13 cellular contexts compared by ENCODE assay signal in genomic region chr4:189912170-189912569, GRCh38. TPM values are rescaled to one million over a fixed set of nuclear protein-coding genes. Genes with fewer than 3 reads are reported as not detected.
DNase-seq lines count a peak whose midpoint lies in the region; ATAC-seq and TF ChIP-seq lines count a peak whose summit lies in the region.
"Had no signal": no experiment of that assay in that cellular context is flagged by ENCODE, and none has a peak within 500 bp of the region (broad histone marks: within the 10 kb centered on the region; RNA-seq: fewer than 3 reads in every experiment).

No MANE protein-coding gene starts in this region.

- DNase-seq in natural killer cell (no peak), PC-9 (no peak), fibroblast of pulmonary artery (ENCODE audit: low read depth) (peak; percentile 2), upper lobe of right lung (no peak), HuH-7.5 (ENCODE audit: low spot score) (no peak), HPDE6-E6E7 (ENCODE audit: extremely low spot score) (no peak)
- no peak for DNase-seq in natural killer cell treated with Interleukin-12 subunit alpha and Interleukin-12 subunit beta and Interleukin-15 and Interleukin-18, amount 100 ng/mL, for 72 hours (ENCODE audit: low spot score)
- DNase-seq in activated CD4-positive, alpha-beta T cell treated with anti-CD3 and anti-CD28 coated beads for 36 hours: no peak
- DNase-seq: activated CD8-positive, alpha-beta memory T cell treated with anti-CD3 and anti-CD28 coated beads, Interleukin-2, amount 50 U/mL, for 4 hours; gastrocnemius medialis; MV-4-11 had no signal

- H3K27ac ChIP-seq in PC-9 (no peak overlapping the region), upper lobe of right lung (no peak overlapping the region)
- H3K27ac ChIP-seq: gastrocnemius medialis had no signal

- H3K36me3 Mint-ChIP-seq in natural killer cell: peaks cover 13% of the 10 kb centered on the region
- H3K36me3 Mint-ChIP-seq in natural killer cell treated with Interleukin-12 subunit alpha and Interleukin-12 subunit beta and Interleukin-15 and Interleukin-18, amount 100 ng/mL, for 72 hours: no peaks in the 10 kb centered on the region
- peaks cover 2% of the 10 kb centered on the region for H3K36me3 Mint-ChIP-seq in activated CD4-positive, alpha-beta T cell treated with anti-CD3 and anti-CD28 coated beads for 36 hours (ENCODE audit: low read depth)

- no peaks in the 10 kb centered on the region for H3F3A ChIP-seq in PC-9 (ENCODE audit: insufficient read depth, low read depth)

- TF ChIP-seq CTCF in natural killer cell (IDR thresholded peaks at IDR 0.05) (peak; percentile 15), PC-9 (conservative IDR thresholded peaks at IDR 0.05) (peak; percentile 64), fibroblast of pulmonary artery (IDR thresholded peaks at IDR 0.05; ENCODE audit: low read length, missing control alignments) (peak; percentile 52), upper lobe of right lung (IDR thresholded peaks at IDR 0.05) (peak; percentile 45)

- H3K27ac Mint-ChIP-seq in natural killer cell: no peak overlapping the region
- H3K27ac Mint-ChIP-seq in natural killer cell treated with Interleukin-12 subunit alpha and Interleukin-12 subunit beta and Interleukin-15 and Interleukin-18, amount 100 ng/mL, for 72 hours: no peak overlapping the region
- H3K27ac Mint-ChIP-seq in activated CD4-positive, alpha-beta T cell treated with anti-CD3 and anti-CD28 coated beads for 36 hours: no peak overlapping the region
- H3K27ac Mint-ChIP-seq: stimulated activated memory B cell treated with anti-CD40 and anti-IgM and Interleukin-4, amounts not matched to agents 10 μg/mL and 1 μg/mL and 100 μg/mL, for 72 hours; T-helper 1 cell treated with Interleukin-12 subunit alpha and Interleukin-12 subunit beta and Interleukin-4 antibody, amounts not matched to agents 30 μg/mL and 1 μg/mL, for 36 hours had no signal

- H3K9me3 ChIP-seq in PC-9 (ENCODE audit: insufficient read depth, low read depth): no peaks in the 10 kb centered on the region
- H3K9me3 ChIP-seq in upper lobe of right lung: no peaks in the 10 kb centered on the region
- H3K9me3 ChIP-seq: gastrocnemius medialis had no signal

- H3K27me3 Mint-ChIP-seq in natural killer cell (ENCODE audit: low read depth in 2 of 2): peaks cover 5 to 14% of the 10 kb centered on the region in 2 donors
- peaks cover 5 to 8% of the 10 kb centered on the region in 2 donors for H3K27me3 Mint-ChIP-seq in natural killer cell treated with Interleukin-12 subunit alpha and Interleukin-12 subunit beta and Interleukin-15 and Interleukin-18, amount 100 ng/mL, for 72 hours
- H3K27me3 Mint-ChIP-seq in activated CD4-positive, alpha-beta T cell treated with anti-CD3 and anti-CD28 coated beads for 36 hours: no peaks in the 10 kb centered on the region
- H3K27me3 Mint-ChIP-seq: stimulated activated memory B cell treated with anti-CD40 and anti-IgM and Interleukin-4, amounts not matched to agents 10 μg/mL and 1 μg/mL and 100 μg/mL, for 72 hours had no signal

- H4K20me1 ChIP-seq in PC-9 (ENCODE audit: insufficient read depth): no peaks in the 10 kb centered on the region

- H3K79me2 ChIP-seq in PC-9 (ENCODE audit: low read depth): no peaks in the 10 kb centered on the region

- H3K4me1 ChIP-seq in PC-9 (replicated peaks; ENCODE audit: insufficient read depth) (no peaks in the 10 kb centered on the region), upper lobe of right lung (no peaks in the 10 kb centered on the region)
- H3K4me1 ChIP-seq: gastrocnemius medialis had no signal

- H3K4me3 ChIP-seq in PC-9: no peak overlapping the region
- no peak overlapping the region for H3K4me3 ChIP-seq in fibroblast of pulmonary artery (replicated peaks; ENCODE audit: low read depth, low read length)
- no peak overlapping the region for H3K4me3 ChIP-seq in upper lobe of right lung
- H3K4me3 ChIP-seq: gastrocnemius medialis had no signal

- H3K9me2 ChIP-seq in PC-9 (ENCODE audit: insufficient read depth): no peaks in the 10 kb centered on the region

- H3K4me1 Mint-ChIP-seq in natural killer cell: no peaks in the 10 kb centered on the region
- H3K4me1 Mint-ChIP-seq in natural killer cell treated with Interleukin-12 subunit alpha and Interleukin-12 subunit beta and Interleukin-15 and Interleukin-18, amount 100 ng/mL, for 72 hours (ENCODE audit: low read depth in 2 of 2): no peaks in the 10 kb centered on the region
- H3K4me1 Mint-ChIP-seq in activated CD4-positive, alpha-beta T cell treated with anti-CD3 and anti-CD28 coated beads for 36 hours: no peaks in the 10 kb centered on the region
- H3K4me1 Mint-ChIP-seq: stimulated activated memory B cell treated with anti-CD40 and anti-IgM and Interleukin-4, amounts not matched to agents 10 μg/mL and 1 μg/mL and 100 μg/mL, for 72 hours had no signal

- POLR2A ChIA-PET in PC-9 (lab: Charles Lee; ENCODE audit: unreplicated experiment): no interaction called here
- POLR2A ChIA-PET in activated CD4-positive, alpha-beta T cell treated with anti-CD3 and anti-CD28 coated beads for 36 hours (lab: Charles Lee): no interaction called here

- no peak overlapping the region for H2AFZ ChIP-seq in PC-9

- intact Hi-C loops in natural killer cell (cut with micrococcal nuclease): no loop called here
- intact Hi-C loops in PC-9 (cut with micrococcal nuclease; ENCODE audit: unreplicated experiment): no loop called here
- intact Hi-C loops in upper lobe of right lung (cut with DNase I): no loop called here
- intact Hi-C loops in activated CD4-positive, alpha-beta T cell treated with anti-CD3 and anti-CD28 coated beads for 36 hours (cut with DNase I, micrococcal nuclease): no loop called here

- no peak overlapping the region for H3K4me3 Mint-ChIP-seq in natural killer cell
- no peak overlapping the region for H3K4me3 Mint-ChIP-seq in natural killer cell treated with Interleukin-12 subunit alpha and Interleukin-12 subunit beta and Interleukin-15 and Interleukin-18, amount 100 ng/mL, for 72 hours
- H3K4me3 Mint-ChIP-seq in activated CD4-positive, alpha-beta T cell treated with anti-CD3 and anti-CD28 coated beads for 36 hours: no peak overlapping the region
- H3K4me3 Mint-ChIP-seq: stimulated activated memory B cell treated with anti-CD40 and anti-IgM and Interleukin-4, amounts not matched to agents 10 μg/mL and 1 μg/mL and 100 μg/mL, for 72 hours; T-helper 1 cell treated with Interleukin-12 subunit alpha and Interleukin-12 subunit beta and Interleukin-4 antibody, amounts not matched to agents 30 μg/mL and 1 μg/mL, for 36 hours had no signal

- H3K9me3 Mint-ChIP-seq in natural killer cell: peaks cover 0 to 2% of the 10 kb centered on the region in 2 donors
- H3K9me3 Mint-ChIP-seq in natural killer cell treated with Interleukin-12 subunit alpha and Interleukin-12 subunit beta and Interleukin-15 and Interleukin-18, amount 100 ng/mL, for 72 hours: no peaks in the 10 kb centered on the region
- no peaks in the 10 kb centered on the region for H3K9me3 Mint-ChIP-seq in activated CD4-positive, alpha-beta T cell treated with anti-CD3 and anti-CD28 coated beads for 36 hours (ENCODE audit: low read depth)
- H3K9me3 Mint-ChIP-seq: T-helper 1 cell treated with Interleukin-12 subunit alpha and Interleukin-12 subunit beta and Interleukin-4 antibody, amounts not matched to agents 30 μg/mL and 1 μg/mL, for 36 hours had no signal

- BruUV-seq in PC-9 (replicated peaks; lab: Mats Ljungman, UMichigan): no TSS peak

- no peak overlapping the region for H3K4me2 ChIP-seq in PC-9

- H3K36me3 ChIP-seq in PC-9 (ENCODE audit: low read depth) (no peaks in the 10 kb centered on the region), upper lobe of right lung (no peaks in the 10 kb centered on the region)
- H3K36me3 ChIP-seq: gastrocnemius medialis had no signal

- CTCF ChIA-PET in PC-9 (lab: Charles Lee): interaction anchor here (0.6 kb wide), 1 partner anchor 15 kb away, joined by 3 read pairs; no protein-coding TSS in a partner anchor
- CTCF ChIA-PET in activated CD4-positive, alpha-beta T cell treated with anti-CD3 and anti-CD28 coated beads for 36 hours (lab: Charles Lee): interaction anchor here (1.5 kb wide), 1 partner anchor 8 kb away, joined by 4 read pairs; no protein-coding TSS in a partner anchor

- ATAC-seq in natural killer cell (no peak), upper lobe of right lung (no peak)
- no peak for ATAC-seq in natural killer cell treated with Interleukin-12 subunit alpha and Interleukin-12 subunit beta and Interleukin-15 and Interleukin-18, amount 100 ng/mL, for 72 hours
- ATAC-seq in activated CD4-positive, alpha-beta T cell treated with anti-CD3 and anti-CD28 coated beads for 36 hours: no peak
- ATAC-seq: gastrocnemius medialis; stimulated activated memory B cell treated with anti-CD40 and anti-IgM and Interleukin-4, amounts not matched to agents 10 μg/mL and 1 μg/mL and 100 μg/mL, for 72 hours had no signal

- no peaks in the 10 kb centered on the region; the same call in 1 of the 2 replicates for H3K27me3 ChIP-seq in PC-9 (ENCODE audit: insufficient read depth, low read depth)
- H3K27me3 ChIP-seq in upper lobe of right lung: no peaks in the 10 kb centered on the region
- H3K27me3 ChIP-seq: gastrocnemius medialis had no signal

RNA-seq across cellular contexts. Expression of gene FRG1, which starts 28.5 kb away (rescaled TPM):
- total RNA-seq in natural killer cell (10 to 100 TPM; 53.4 to 62.3 (median 58.1) TPM), PC-9 (2021) (32.5 and 34.2 TPM in 2 replicates), upper lobe of right lung (38.2 TPM)
- total RNA-seq in natural killer cell treated with Interleukin-12 subunit alpha and Interleukin-12 subunit beta and Interleukin-15 and Interleukin-18, amount 100 ng/mL, for 72 hours: 10 to 100 TPM; 27.5 to 51.5 TPM
- total RNA-seq in activated CD4-positive, alpha-beta T cell treated with anti-CD3 and anti-CD28 coated beads for 36 hours: 10 to 100 TPM; 58.1 to 66.8 TPM
